In genomic region chr10:76303682-76304316, GRCh38 we compare ENCODE assay signal across 8 cellular contexts.
DNase-seq lines count a peak whose midpoint lies in the region; ATAC-seq, FAIRE-seq and TF ChIP-seq lines count a peak whose summit lies in the region.

No MANE protein-coding gene starts in this region.

- intact Hi-C loops in activated naive CD4-positive, alpha-beta T cell treated with anti-CD3 and anti-CD28 coated beads for 36 hours (cut with micrococcal nuclease): loop anchor here (2.0 kb wide), 1 partner anchor 903 kb away; the partner anchor contains the start of gene ZNF503
- intact Hi-C loops in body of pancreas (cut with DNase I): no loop called here

- peak; percentile 42 for DNase-seq in activated naive CD4-positive, alpha-beta T cell treated with anti-CD3 and anti-CD28 coated beads for 36 hours
- no peak for DNase-seq in activated naive CD4-positive, alpha-beta T cell treated with Interleukin-2 at 50 U/mL for 16 hours
- DNase-seq in HK-2 (ENCODE audit: unreplicated experiment) (peak; percentile 49), NCI-H774 (lab: John Stamatoyannopoulos, UW) (peak; percentile 80), body of pancreas (peak; percentile 69 to 85 (median 80)), iPS DF 19.7 (ENCODE audit: low read depth, low spot score) (peak; percentile 68), small intestine (peak; percentile 85)
- no peak for DNase-seq in effector CD4-positive, alpha-beta T cell

- H3K4me1 ChIP-seq in body of pancreas (peaks cover 38% of the 10 kb centered on the region), small intestine (ENCODE audit: control insufficient read depth in 2 of 2, insufficient read depth in 1 of 2, low read depth in 1 of 2, low read length in 1 of 2) (no peaks in the 10 kb centered on the region)

- H3K4me1 Mint-ChIP-seq in activated naive CD4-positive, alpha-beta T cell treated with anti-CD3 and anti-CD28 coated beads for 36 hours (ENCODE audit: low read depth): no peaks in the 10 kb centered on the region

- H3K27ac Mint-ChIP-seq in activated naive CD4-positive, alpha-beta T cell treated with anti-CD3 and anti-CD28 coated beads for 36 hours: no peak overlapping the region

- no peaks in the 10 kb centered on the region for H3K36me3 ChIP-seq in body of pancreas (replicated peaks in 1 of 2; ENCODE audit: insufficient read depth in 1 of 2, low read depth in 2 of 2)
- H3K36me3 ChIP-seq in small intestine (ENCODE audit: control insufficient read depth in 2 of 2, insufficient read depth in 2 of 2, low read length in 2 of 2): no peaks in the 10 kb centered on the region

- 53 to 67% methylated on average over 8 of the region's 8 CpGs for whole genome bisulfite sequencing in body of pancreas, 2 donors
- 21 to 36% (median 24%) methylated on average over 8 of the region's 8 CpGs for WGBS in small intestine, 3 donors

- no peak overlapping the region for H3K4me3 Mint-ChIP-seq in activated naive CD4-positive, alpha-beta T cell treated with anti-CD3 and anti-CD28 coated beads for 36 hours

- H3K27ac ChIP-seq in body of pancreas (no peak overlapping the region), small intestine (ENCODE audit: low read depth in 1 of 2, low read length in 1 of 2) (no peak overlapping the region)

- ATAC-seq in body of pancreas: peak; percentile 77

- peaks cover 4% of the 10 kb centered on the region for H3K27me3 Mint-ChIP-seq in activated naive CD4-positive, alpha-beta T cell treated with anti-CD3 and anti-CD28 coated beads for 36 hours (ENCODE audit: low read depth)

- CTCF ChIA-PET in activated naive CD4-positive, alpha-beta T cell treated with anti-CD3 and anti-CD28 coated beads for 36 hours (lab: Charles Lee): interaction anchor here (1.1 to 1.4 kb wide), 2 partner anchors 9 to 267 kb away, joined by 3 read pairs; no protein-coding TSS in a partner anchor

- H3K36me3 Mint-ChIP-seq in activated naive CD4-positive, alpha-beta T cell treated with anti-CD3 and anti-CD28 coated beads for 36 hours (ENCODE audit: low read depth): no peaks in the 10 kb centered on the region

- H3K9me3 ChIP-seq in body of pancreas (no peaks in the 10 kb centered on the region), small intestine (ENCODE audit: control insufficient read depth, low read depth) (no peaks in the 10 kb centered on the region)

- H3K27me3 ChIP-seq in body of pancreas (no peaks in the 10 kb centered on the region), small intestine (ENCODE audit: control insufficient read depth in 2 of 2, insufficient read depth in 2 of 2, low read length in 2 of 2) (no peaks in the 10 kb centered on the region)

- H3K9me3 Mint-ChIP-seq in activated naive CD4-positive, alpha-beta T cell treated with anti-CD3 and anti-CD28 coated beads for 36 hours: no peaks in the 10 kb centered on the region

- peak in 6 of 7 experiments; percentile 25 to 66 (median 58) for TF ChIP-seq CTCF in body of pancreas (IDR thresholded peaks at IDR 0.05)

- TF ChIP-seq POLR2A in body of pancreas (IDR thresholded peaks at IDR 0.05): no peak

- no peak for FAIRE-seq in small intestine (lab: Jason Lieb, UNC)

- H3K4me3 ChIP-seq in body of pancreas (no peak overlapping the region), small intestine (ENCODE audit: low read depth in 1 of 2, low read length in 2 of 2) (no peak overlapping the region)

Comparison
In these comparisons a context has a peak if more than half of its experiments do, and no peak if none do; other contexts are left out.
1. DNase-seq: peak in activated naive CD4-positive, alpha-beta T cell treated with anti-CD3 and anti-CD28 coated beads for 36 hours (single experiment), HK-2 (single experiment), NCI-H774 (single experiment), body of pancreas (4 of 4), iPS DF 19.7 (single experiment) and small intestine (single experiment); none in activated naive CD4-positive, alpha-beta T cell treated with Interleukin-2 at 50 U/mL for 16 hours (single experiment) and effector CD4-positive, alpha-beta T cell (single experiment).